In genomic region chr7:47806701-47807103, GRCh38 we compare ENCODE assay signal across 16 cellular contexts.
DNase-seq lines count a peak whose midpoint lies in the region; ATAC-seq, FAIRE-seq and TF ChIP-seq lines count a peak whose summit lies in the region.
"Had no signal": no experiment of that assay in that cellular context is flagged by ENCODE, and none has a peak within 500 bp of the region (broad histone marks: within the 10 kb centered on the region; RNA-seq: fewer than 3 reads in every experiment).

No MANE protein-coding gene starts in this region.

- TF ChIP-seq CTCF in testis (IDR thresholded peaks at IDR 0.05) (no peak), esophagus squamous epithelium (IDR thresholded peaks at IDR 0.05) (no peak)

- peak overlapping the region; percentile 60 to 74 for H3K27ac ChIP-seq in testis
- peak overlapping the region in 2 of 4 donors; percentile 38 to 69 for H3K27ac ChIP-seq in esophagus squamous epithelium

- H3K36me3 ChIP-seq in testis (ENCODE audit: low read depth, missing control alignments) (no peaks in the 10 kb centered on the region), esophagus squamous epithelium (no peaks in the 10 kb centered on the region)

- H3K27me3 ChIP-seq in testis (no peaks in the 10 kb centered on the region), esophagus squamous epithelium (peaks cover 0 to 11% (median 0%) of the 10 kb centered on the region in 4 donors)

- intact Hi-C loops in testis (cut with DNase I; ENCODE audit: low total_unique reads), result no loop called here
- intact Hi-C loops in esophagus squamous epithelium (cut with DNase I), result no loop called here

- H3K9me3 ChIP-seq in testis (no peaks in the 10 kb centered on the region), esophagus squamous epithelium (no peaks in the 10 kb centered on the region)

- ATAC-seq in esophagus mucosa (peak; percentile 10), GM21447 (IDR thresholded peaks at IDR 0.05; ENCODE audit: unreplicated experiment) (no peak), GM19328 (IDR thresholded peaks at IDR 0.05; ENCODE audit: unreplicated experiment) (no peak)
- ATAC-seq: activated T-helper 17 cell treated with anti-CD3 and anti-CD28 coated beads, Interleukin-2, amount 50 U/mL, for 72 hours; CD8-positive, alpha-beta T cell had no signal

- FAIRE-seq in frontal cortex (lab: Jason Lieb, UNC), result no peak
- FAIRE-seq: endometrium, G401.6, H54 had no signal

- TF ChIP-seq POLR2A in testis (IDR thresholded peaks at IDR 0.05), result no peak
- TF ChIP-seq POLR2A in esophagus squamous epithelium (IDR thresholded peaks at IDR 0.05), result no peak

- peaks cover 17% of the 10 kb centered on the region for H3K4me1 ChIP-seq in testis
- peaks cover 6 to 19% (median 6%) of the 10 kb centered on the region in 3 donors for H3K4me1 ChIP-seq in esophagus squamous epithelium

- WGBS in testis, 2 donors, result 20 to 49% methylated on average over 7 of the region's 7 CpGs
- WGBS in esophagus squamous epithelium, 2 donors, result 30 to 35% methylated on average over 7 of the region's 7 CpGs

- H3K4me3 ChIP-seq in testis (no peak overlapping the region), esophagus squamous epithelium (no peak overlapping the region)

- DNase-seq in MV-4-11 (lab: John Stamatoyannopoulos, UW), result peak; percentile 32
- peak; percentile 19 to 21 for DNase-seq in lung microvascular endothelial cell (ENCODE audit: low read depth in 2 of 2)
- DNase-seq in testis, result peak; percentile 76
- no peak for DNase-seq in frontal cortex (ENCODE audit: low spot score in 2 of 2)
- no peak for DNase-seq in esophagus squamous epithelium (lab: John Stamatoyannopoulos, UW)
- DNase-seq: activated CD4-positive, alpha-beta T cell treated with anti-CD3 and anti-CD28 coated beads, Interleukin-2, amount 10 ng/mL, durations not matched to agents 24 days and 14 days; CD8-positive, alpha-beta T cell; stimulated activated CD4-positive, alpha-beta T cell treated with anti-CD3 and anti-CD28 coated beads, Interleukin-4, amount 100 ng/mL, for 4 hours; stimulated activated naive CD4-positive, alpha-beta T cell treated with Interleukin-2 at 50 U/mL for 16 hours had no signal

Comparison
In these comparisons a context has a peak if more than half of its experiments do, and no peak if none do; other contexts are left out.
1. DNase-seq: peak in MV-4-11 (single experiment), lung microvascular endothelial cell (2 of 2) and testis (single experiment); none in frontal cortex (0 of 2) and esophagus squamous epithelium (single experiment).